1 cellular context compared by ENCODE assay signal in genomic region chr15:40954158-40954848, GRCh38.
TF ChIP-seq lines count a peak whose summit lies in the region.
"Not testable (repeated sequence)": the region's sequence is repeated elsewhere in the genome, so short reads cannot be mapped to it uniquely, and the experiment has no call there.

No MANE protein-coding gene starts in this region.

TF ChIP-seq in K562, 482 proteins besides CTCF, POLR2A, EP300 and RAD21:
- TF ChIP-seq ATF3 (IDR thresholded peaks at IDR 0.05) (peak; percentile 80), CEBPB (tag; IDR thresholded peaks at IDR 0.05) (peak; percentile 61), ZNF121 (CRISPR knock-in tag; conservative IDR thresholded peaks at IDR 0.05) (peak; percentile 50; the same call in 1 of the 2 replicates), CEBPG (CRISPR knock-in tag; IDR thresholded peaks at IDR 0.05) (peak; percentile 16; the same call in 1 of the 2 replicates), CEBPG (tag; conservative IDR thresholded peaks at IDR 0.05 in 1 of 2, IDR thresholded peaks at IDR 0.05 in 1 of 2) (peak; percentile 39 to 72; a peak in 3 of 4 replicates)
- not testable (repeated sequence) for TF ChIP-seq ATF3 (CRISPR knock-in tag; conservative IDR thresholded peaks at IDR 0.05)
